Comparison of ENCODE assay signal across 21 cellular contexts in genomic region chr1:21379571-21379970, GRCh38.
"Had no signal": no experiment of that assay in that cellular context is flagged by ENCODE, and none has a peak within 500 bp of the region (broad histone marks: within the 10 kb centered on the region; RNA-seq: fewer than 3 reads in every experiment).

No MANE protein-coding gene starts in this region.

- H3K4me3 Mint-ChIP-seq: activated CD4-positive, alpha-beta T cell treated with anti-CD3 and anti-CD28 coated beads for 36 hours; activated CD8-positive, alpha-beta memory T cell treated with anti-CD3 and anti-CD28 coated beads, Interleukin-2, amount 10 ng/mL, durations not matched to agents 7 days and 5 days; activated CD8-positive, alpha-beta T cell treated with anti-CD3 and anti-CD28 coated beads, Interleukin-2, amount 10 ng/mL, durations not matched to agents 7 days and 5 days; endodermal cell; natural killer cell treated with Interleukin-12 subunit alpha and Interleukin-12 subunit beta and Interleukin-15 and Interleukin-18, amount 100 ng/mL, for 72 hours; WTC11 had no signal

- H3K27ac Mint-ChIP-seq: activated CD4-positive, alpha-beta T cell treated with anti-CD3 and anti-CD28 coated beads for 36 hours; activated CD8-positive, alpha-beta memory T cell treated with anti-CD3 and anti-CD28 coated beads, Interleukin-2, amount 10 ng/mL, durations not matched to agents 7 days and 5 days; activated CD8-positive, alpha-beta T cell treated with anti-CD3 and anti-CD28 coated beads, Interleukin-2, amount 10 ng/mL, durations not matched to agents 7 days and 5 days; activated naive CD4-positive, alpha-beta T cell treated with anti-CD3 and anti-CD28 coated beads, Interleukin-2, amount 50 U/mL, for 72 hours; endodermal cell; natural killer cell treated with Interleukin-12 subunit alpha and Interleukin-12 subunit beta and Interleukin-15 and Interleukin-18, amount 100 ng/mL, for 72 hours; WTC11 had no signal

- H3K36me3 ChIP-seq: breast epithelium, left ventricle myocardium inferior, tibial nerve had no signal

- H3K4me1 ChIP-seq: breast epithelium, tibial nerve had no signal

- H3K27ac ChIP-seq: breast epithelium, left ventricle myocardium inferior, tibial nerve had no signal

- DNase-seq: activated CD8-positive, alpha-beta memory T cell treated with anti-CD3 and anti-CD28 coated beads, Interleukin-2, amount 10 ng/mL, durations not matched to agents 7 days and 5 days; activated CD8-positive, alpha-beta T cell treated with anti-CD3 and anti-CD28 coated beads, Interleukin-2, amount 10 ng/mL, durations not matched to agents 7 days and 5 days; activated naive CD4-positive, alpha-beta T cell; activated T-cell treated with anti-CD3 and anti-CD28 coated beads, Interleukin-2, amount 50 U/mL, for 48 hours; central memory CD4-positive, alpha-beta T cell; endodermal cell; foreskin fibroblast; kidney glomerular epithelial cell; left ventricle myocardium inferior; mesendoderm; posterior cingulate gyrus; right cardiac atrium; stimulated activated naive CD4-positive, alpha-beta T cell treated with Interleukin-2 at 50 U/mL for 16 hours; T-helper 2 cell had no signal

- H3K27me3 ChIP-seq: breast epithelium had no signal

- H3K4me3 ChIP-seq: breast epithelium, left ventricle myocardium inferior, lung, tibial nerve had no signal

- ATAC-seq: activated CD8-positive, alpha-beta memory T cell treated with anti-CD3 and anti-CD28 coated beads, Interleukin-2, amount 10 ng/mL, durations not matched to agents 7 days and 5 days; activated CD8-positive, alpha-beta T cell treated with anti-CD3 and anti-CD28 coated beads, Interleukin-2, amount 10 ng/mL, durations not matched to agents 7 days and 5 days; natural killer cell treated with Interleukin-12 subunit alpha and Interleukin-12 subunit beta and Interleukin-15 and Interleukin-18, amount 100 ng/mL, for 72 hours; right cardiac atrium; WTC11 had no signal
